Comparison of ENCODE assay signal across 33 cellular contexts in genomic region chr2:184927040-184927439, GRCh38.
"Had no signal": no experiment of that assay in that cellular context is flagged by ENCODE, and none has a peak within 500 bp of the region (broad histone marks: within the 10 kb centered on the region; RNA-seq: fewer than 3 reads in every experiment).

No MANE protein-coding gene starts in this region.

- H3K27me3 ChIP-seq: brain microvascular endothelial cell, esophagus muscularis mucosa, foreskin keratinocyte, gastrocnemius medialis, heart left ventricle had no signal

- H3K4me3 ChIP-seq: coronary artery, esophagus muscularis mucosa, gastrocnemius medialis, heart left ventricle had no signal

- H3K4me3 Mint-ChIP-seq: activated CD4-positive, alpha-beta memory T cell treated with anti-CD3 and anti-CD28 coated beads for 36 hours; activated CD4-positive, alpha-beta T cell treated with anti-CD3 and anti-CD28 coated beads for 36 hours; activated CD4-positive, alpha-beta T cell treated with anti-CD3 and anti-CD28 coated beads, Interleukin-2, amount 10 ng/mL, durations not matched to agents 24 days and 14 days; activated CD8-positive, alpha-beta memory T cell treated with anti-CD3 and anti-CD28 coated beads, Interleukin-2, amount 10 ng/mL, durations not matched to agents 7 days and 5 days; activated CD8-positive, alpha-beta T cell treated with anti-CD3 and anti-CD28 coated beads, Interleukin-2, amount 10 ng/mL, durations not matched to agents 7 days and 5 days; activated naive CD4-positive, alpha-beta T cell treated with anti-CD3 and anti-CD28 coated beads for 36 hours; activated naive CD4-positive, alpha-beta T cell treated with anti-CD3 and anti-CD28 coated beads, Interleukin-2, amount 50 U/mL, for 24 hours; activated naive CD8-positive, alpha-beta T cell treated with anti-CD3 and anti-CD28 coated beads for 36 hours; activated T-helper 1 cell treated with anti-CD3 and anti-CD28 coated beads, Interleukin-12 subunit alpha, Interleukin-12 subunit beta, Interleukin-2, Interleukin-4 antibody, amounts not matched to agents 30 ng/mL and 10 ng/mL and 1 ng/mL, durations not matched to agents 14 hours and 24 hours and 36 hours; central memory CD8-positive, alpha-beta T cell; dendritic cell treated with granulocyte-macrophage colony-stimulating factor and Interleukin-4, amounts not matched to agents 40 ng/mL and 50 ng/mL, for 4 days; effector memory CD8-positive, alpha-beta T cell; T-helper 17 cell; T-helper 2 cell treated with Interferon-gamma antibody and Interleukin-4, amounts not matched to agents 5 μg/mL and 100 μg/mL, for 36 hours had no signal

- H3K36me3 Mint-ChIP-seq: activated CD4-positive, alpha-beta memory T cell treated with anti-CD3 and anti-CD28 coated beads for 36 hours; activated CD8-positive, alpha-beta memory T cell treated with anti-CD3 and anti-CD28 coated beads, Interleukin-2, amount 10 ng/mL, durations not matched to agents 7 days and 5 days; activated naive CD4-positive, alpha-beta T cell treated with anti-CD3 and anti-CD28 coated beads, Interleukin-2, amount 50 U/mL, for 24 hours; activated naive CD8-positive, alpha-beta T cell treated with anti-CD3 and anti-CD28 coated beads for 36 hours had no signal

- DNase-seq: activated CD4-positive, alpha-beta memory T cell treated with anti-CD3 and anti-CD28 coated beads for 36 hours; activated CD4-positive, alpha-beta T cell treated with anti-CD3 and anti-CD28 coated beads for 36 hours; activated CD4-positive, alpha-beta T cell treated with anti-CD3 and anti-CD28 coated beads, Interleukin-2, amount 10 ng/mL, durations not matched to agents 24 days and 14 days; activated CD4-positive, CD25-positive, alpha-beta regulatory T cell; activated CD4-positive, CD25-positive, alpha-beta regulatory T cell treated with anti-CD3 and anti-CD28 coated beads, Interleukin-2, amount 50 U/mL, for 72 hours; activated CD8-positive, alpha-beta memory T cell treated with anti-CD3 and anti-CD28 coated beads, Interleukin-2, amount 10 ng/mL, durations not matched to agents 7 days and 5 days; activated CD8-positive, alpha-beta memory T cell treated with anti-CD3 and anti-CD28 coated beads, Interleukin-2, amount 50 U/mL, for 4 hours; activated CD8-positive, alpha-beta T cell treated with anti-CD3 and anti-CD28 coated beads, Interleukin-2, amount 10 ng/mL, durations not matched to agents 7 days and 5 days; activated effector memory CD4-positive, alpha-beta T cell treated with anti-CD3 and anti-CD28 coated beads, Interleukin-2, amount 50 U/mL, for 16 hours; activated naive CD4-positive, alpha-beta T cell treated with anti-CD3 and anti-CD28 coated beads for 36 hours; activated naive CD8-positive, alpha-beta T cell treated with anti-CD3 and anti-CD28 coated beads for 36 hours; activated T-cell treated with anti-CD3 and anti-CD28 coated beads, Interleukin-2, amount 50 U/mL, for 1 hour; activated T-cell treated with anti-CD3 and anti-CD28 coated beads, Interleukin-2, amount 50 U/mL, for 48 hours; amniotic stem cell; anterior cingulate cortex; brain microvascular endothelial cell; effector CD4-positive, alpha-beta T cell; effector memory CD8-positive, alpha-beta T cell; foreskin keratinocyte; gastrocnemius medialis; glutamatergic neuron; heart left ventricle; T-helper 17 cell; T1000; WERI-Rb-1 had no signal

- H3K27ac Mint-ChIP-seq: activated CD4-positive, alpha-beta memory T cell treated with anti-CD3 and anti-CD28 coated beads for 36 hours; activated CD4-positive, alpha-beta T cell treated with anti-CD3 and anti-CD28 coated beads for 36 hours; activated CD4-positive, alpha-beta T cell treated with anti-CD3 and anti-CD28 coated beads, Interleukin-2, amount 10 ng/mL, durations not matched to agents 24 days and 14 days; activated CD8-positive, alpha-beta memory T cell treated with anti-CD3 and anti-CD28 coated beads, Interleukin-2, amount 10 ng/mL, durations not matched to agents 7 days and 5 days; activated CD8-positive, alpha-beta T cell treated with anti-CD3 and anti-CD28 coated beads, Interleukin-2, amount 10 ng/mL, durations not matched to agents 7 days and 5 days; activated naive CD4-positive, alpha-beta T cell treated with anti-CD3 and anti-CD28 coated beads for 36 hours; activated naive CD4-positive, alpha-beta T cell treated with anti-CD3 and anti-CD28 coated beads, Interleukin-2, amount 50 U/mL, for 24 hours; activated naive CD8-positive, alpha-beta T cell treated with anti-CD3 and anti-CD28 coated beads for 36 hours; activated T-helper 1 cell treated with anti-CD3 and anti-CD28 coated beads, Interleukin-12 subunit alpha, Interleukin-12 subunit beta, Interleukin-2, Interleukin-4 antibody, amounts not matched to agents 30 ng/mL and 10 ng/mL and 1 ng/mL, durations not matched to agents 14 hours and 24 hours and 36 hours; activated T-helper 2 cell treated with anti-CD3 and anti-CD28 coated beads, Interferon-gamma antibody, Interleukin-2, Interleukin-4, amounts not matched to agents 10 μg/mL and 5 μg/mL and 100 μg/mL, durations not matched to agents 14 hours and 24 hours and 36 hours; dendritic cell treated with granulocyte-macrophage colony-stimulating factor and Interleukin-4, amounts not matched to agents 40 ng/mL and 50 ng/mL, for 4 days; effector memory CD8-positive, alpha-beta T cell; T-helper 17 cell; T-helper 2 cell treated with Interferon-gamma antibody and Interleukin-4, amounts not matched to agents 5 μg/mL and 100 μg/mL, for 36 hours had no signal

- H3K9me3 ChIP-seq: gastrocnemius medialis had no signal

- H3K36me3 ChIP-seq: brain microvascular endothelial cell, esophagus muscularis mucosa, gastrocnemius medialis, heart left ventricle, WERI-Rb-1 had no signal

- H3K4me1 Mint-ChIP-seq: activated CD4-positive, alpha-beta T cell treated with anti-CD3 and anti-CD28 coated beads for 36 hours; activated CD4-positive, alpha-beta T cell treated with anti-CD3 and anti-CD28 coated beads, Interleukin-2, amount 10 ng/mL, durations not matched to agents 24 days and 14 days; activated CD8-positive, alpha-beta memory T cell treated with anti-CD3 and anti-CD28 coated beads, Interleukin-2, amount 10 ng/mL, durations not matched to agents 7 days and 5 days; activated naive CD4-positive, alpha-beta T cell treated with anti-CD3 and anti-CD28 coated beads, Interleukin-2, amount 50 U/mL, for 24 hours; activated naive CD8-positive, alpha-beta T cell treated with anti-CD3 and anti-CD28 coated beads for 36 hours; central memory CD8-positive, alpha-beta T cell; T-helper 17 cell had no signal

- H3K4me1 ChIP-seq: esophagus muscularis mucosa, foreskin keratinocyte, gastrocnemius medialis, heart left ventricle had no signal

- H3K27me3 Mint-ChIP-seq: activated CD4-positive, alpha-beta memory T cell treated with anti-CD3 and anti-CD28 coated beads for 36 hours; activated CD4-positive, alpha-beta T cell treated with anti-CD3 and anti-CD28 coated beads for 36 hours; activated CD4-positive, alpha-beta T cell treated with anti-CD3 and anti-CD28 coated beads, Interleukin-2, amount 10 ng/mL, durations not matched to agents 24 days and 14 days; activated CD8-positive, alpha-beta memory T cell treated with anti-CD3 and anti-CD28 coated beads, Interleukin-2, amount 10 ng/mL, durations not matched to agents 7 days and 5 days; activated naive CD4-positive, alpha-beta T cell treated with anti-CD3 and anti-CD28 coated beads, Interleukin-2, amount 50 U/mL, for 24 hours; activated naive CD8-positive, alpha-beta T cell treated with anti-CD3 and anti-CD28 coated beads for 36 hours; central memory CD8-positive, alpha-beta T cell; dendritic cell treated with granulocyte-macrophage colony-stimulating factor and Interleukin-4, amounts not matched to agents 40 ng/mL and 50 ng/mL, for 4 days; effector memory CD8-positive, alpha-beta T cell; T-helper 17 cell had no signal

- ATAC-seq: activated CD4-positive, alpha-beta T cell treated with anti-CD3 and anti-CD28 coated beads for 36 hours; activated CD8-positive, alpha-beta memory T cell treated with anti-CD3 and anti-CD28 coated beads, Interleukin-2, amount 10 ng/mL, durations not matched to agents 7 days and 5 days; activated CD8-positive, alpha-beta T cell treated with anti-CD3 and anti-CD28 coated beads, Interleukin-2, amount 10 ng/mL, durations not matched to agents 7 days and 5 days; effector memory CD8-positive, alpha-beta T cell; foreskin keratinocyte; gastrocnemius medialis; heart left ventricle; T-helper 17 cell had no signal
